ENCODE assay signal across 19 cellular contexts in the genomic region with DNA sequence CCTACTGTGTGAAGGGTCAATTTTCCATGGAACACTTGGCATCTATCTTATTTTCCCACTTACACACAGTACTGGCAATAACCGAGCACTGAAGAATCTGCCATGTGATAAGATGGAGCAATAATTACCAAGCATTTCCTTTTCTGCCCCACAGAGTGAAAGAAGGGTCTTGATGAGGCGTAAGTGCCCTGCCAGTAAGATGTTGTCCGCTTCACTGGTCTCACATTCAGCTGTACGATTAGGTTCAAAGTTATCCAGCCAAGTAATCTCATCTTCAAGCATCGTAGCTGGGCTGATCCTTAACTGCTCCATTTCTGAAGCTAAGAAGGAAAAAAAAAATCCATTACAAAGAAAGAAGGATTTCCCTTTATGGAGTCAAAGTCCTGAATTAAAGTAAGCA.
DNase-seq lines count a peak whose midpoint lies in the region; ATAC-seq and TF ChIP-seq lines count a peak whose summit lies in the region.
"Had no signal": no experiment of that assay in that cellular context is flagged by ENCODE, and none has a peak within 500 bp of the region (broad histone marks: within the 10 kb centered on the region; RNA-seq: fewer than 3 reads in every experiment).

No MANE protein-coding gene starts in this region.

- ATAC-seq in natural killer cell (no peak), HG03280 (IDR thresholded peaks at IDR 0.05; ENCODE audit: unreplicated experiment) (no peak)
- ATAC-seq in natural killer cell treated with Interleukin-12 subunit alpha and Interleukin-12 subunit beta and Interleukin-15 and Interleukin-18, amount 100 ng/mL, for 72 hours: no peak

- H3K36me3 Mint-ChIP-seq in natural killer cell: peaks cover 27% of the 10 kb centered on the region
- peaks cover 30% of the 10 kb centered on the region for H3K36me3 Mint-ChIP-seq in natural killer cell treated with Interleukin-12 subunit alpha and Interleukin-12 subunit beta and Interleukin-15 and Interleukin-18, amount 100 ng/mL, for 72 hours

- peaks cover under 1% of the 10 kb centered on the region in 2 donors for H3K9me3 Mint-ChIP-seq in natural killer cell
- no peaks in the 10 kb centered on the region for H3K9me3 Mint-ChIP-seq in natural killer cell treated with Interleukin-12 subunit alpha and Interleukin-12 subunit beta and Interleukin-15 and Interleukin-18, amount 100 ng/mL, for 72 hours
- H3K9me3 Mint-ChIP-seq: CD4-positive, CD25-positive, alpha-beta regulatory T cell; CD8-positive, alpha-beta memory T cell; H9 had no signal

- peaks cover 5% of the 10 kb centered on the region in 2 donors for H3K4me1 Mint-ChIP-seq in natural killer cell
- peaks cover 0 to 10% of the 10 kb centered on the region in 2 donors for H3K4me1 Mint-ChIP-seq in natural killer cell treated with Interleukin-12 subunit alpha and Interleukin-12 subunit beta and Interleukin-15 and Interleukin-18, amount 100 ng/mL, for 72 hours (ENCODE audit: low read depth in 2 of 2)
- H3K4me1 Mint-ChIP-seq: CD8-positive, alpha-beta memory T cell; H9 had no signal

- DNase-seq in natural killer cell (no peak), kidney tubule cell (ENCODE audit: low spot score) (peak; percentile 10), renal cortical epithelial cell (ENCODE audit: low read depth) (peak; percentile 47), cerebellar nuclear complex (lab: John Stamatoyannopoulos, UW) (no peak), NCI-H82 treated with DMSO at 0.1 percent for 48 hours (lab: John Stamatoyannopoulos, UW; ENCODE audit: unreplicated experiment) (no peak)
- no peak for DNase-seq in natural killer cell treated with Interleukin-12 subunit alpha and Interleukin-12 subunit beta and Interleukin-15 and Interleukin-18, amount 100 ng/mL, for 72 hours (ENCODE audit: low spot score)
- DNase-seq: 8988T; BE2C; C1 segment of cervical spinal cord; CD4-positive, CD25-positive, alpha-beta regulatory T cell; CD8-positive, alpha-beta memory T cell; COR-L47; DMS 273 treated with DMSO at 0.1 percent for 48 hours; DMS53; DND-41; EL; H9; IMR-90 had no signal

- H3K4me3 Mint-ChIP-seq in natural killer cell: no peak overlapping the region
- H3K4me3 Mint-ChIP-seq in natural killer cell treated with Interleukin-12 subunit alpha and Interleukin-12 subunit beta and Interleukin-15 and Interleukin-18, amount 100 ng/mL, for 72 hours: no peak overlapping the region
- H3K4me3 Mint-ChIP-seq: CD4-positive, CD25-positive, alpha-beta regulatory T cell; CD8-positive, alpha-beta memory T cell; H9 had no signal

- intact Hi-C loops in natural killer cell (cut with micrococcal nuclease): no loop called here

- no peaks in the 10 kb centered on the region for H3K27me3 Mint-ChIP-seq in natural killer cell (ENCODE audit: low read depth in 2 of 2)
- H3K27me3 Mint-ChIP-seq in natural killer cell treated with Interleukin-12 subunit alpha and Interleukin-12 subunit beta and Interleukin-15 and Interleukin-18, amount 100 ng/mL, for 72 hours: no peaks in the 10 kb centered on the region
- H3K27me3 Mint-ChIP-seq: CD4-positive, CD25-positive, alpha-beta regulatory T cell; CD8-positive, alpha-beta memory T cell had no signal

- TF ChIP-seq CTCF in natural killer cell (IDR thresholded peaks at IDR 0.05): no peak

- H3K27ac Mint-ChIP-seq in natural killer cell: peak overlapping the region; percentile 48 to 72
- H3K27ac Mint-ChIP-seq in natural killer cell treated with Interleukin-12 subunit alpha and Interleukin-12 subunit beta and Interleukin-15 and Interleukin-18, amount 100 ng/mL, for 72 hours: no peak overlapping the region
- H3K27ac Mint-ChIP-seq: H9 had no signal

Comparison
In these comparisons a context has a peak if more than half of its experiments do, and no peak if none do; other contexts are left out.
1. H3K27ac Mint-ChIP-seq: peak in natural killer cell (2 of 2); none in natural killer cell treated with Interleukin-12 subunit alpha and Interleukin-12 subunit beta and Interleukin-15 and Interleukin-18, amount 100 ng/mL, for 72 hours (0 of 2).
2. DNase-seq: peak in kidney tubule cell (single experiment) and renal cortical epithelial cell (single experiment); none in natural killer cell (single experiment), natural killer cell treated with Interleukin-12 subunit alpha and Interleukin-12 subunit beta and Interleukin-15 and Interleukin-18, amount 100 ng/mL, for 72 hours (single experiment), cerebellar nuclear complex (0 of 2) and NCI-H82 treated with DMSO at 0.1 percent for 48 hours (single experiment).